In genomic region chr4:142846105-142846728, GRCh38 we compare ENCODE assay signal across 7 cellular contexts. TPM values are rescaled to one million over a fixed set of nuclear protein-coding genes. Genes with fewer than 3 reads are reported as not detected.
DNase-seq lines count a peak whose midpoint lies in the region; ATAC-seq and TF ChIP-seq lines count a peak whose summit lies in the region.

Gene INPP4B, minus strand, starts transcription at chr4:142846301.

- peak within 1 kb of the TSS; percentile 48 for H3K4me3 ChIP-seq in MG63
- H3K4me3 ChIP-seq in lung = peak within 1 kb of the TSS; percentile 61

- H3K27me3 Mint-ChIP-seq in activated CD8-positive, alpha-beta T cell treated with anti-CD3 and anti-CD28 coated beads for 36 hours = peaks cover 28% of the 10 kb centered on the region

- H3K36me3 Mint-ChIP-seq in activated CD8-positive, alpha-beta T cell treated with anti-CD3 and anti-CD28 coated beads for 36 hours (ENCODE audit: low read depth) = no peaks in the 10 kb centered on the region

- peaks cover 0 to 8% of the 10 kb centered on the region in 2 donors for H3K4me1 ChIP-seq in lung (ENCODE audit: control insufficient read depth in 2 of 2, insufficient read depth in 2 of 2, low read length in 2 of 2)

- H3K27me3 ChIP-seq in MG63 (no peaks in the 10 kb centered on the region; the same call in 1 of the 2 replicates), lung (ENCODE audit: control insufficient read depth, insufficient read depth) (no peaks in the 10 kb centered on the region)

- no peak within 1 kb of the TSS for H3K27ac Mint-ChIP-seq in activated CD8-positive, alpha-beta T cell treated with anti-CD3 and anti-CD28 coated beads for 36 hours

- intact Hi-C loops in activated CD8-positive, alpha-beta T cell treated with anti-CD3 and anti-CD28 coated beads for 36 hours (cut with micrococcal nuclease) = loop anchor here (2.0 to 10.0 kb wide), 4 partner anchors 121 to 719 kb away; no protein-coding TSS in a partner anchor

- POLR2A ChIA-PET in activated CD8-positive, alpha-beta T cell treated with anti-CD3 and anti-CD28 coated beads for 36 hours (lab: Charles Lee) = interaction anchor here (0.5 to 0.7 kb wide), 2 partner anchors 291 to 643 kb away, joined by 3 to 4 read pairs; no protein-coding TSS in a partner anchor

- no peak for TF ChIP-seq CTCF in activated CD8-positive, alpha-beta T cell treated with anti-CD3 and anti-CD28 coated beads for 36 hours (IDR thresholded peaks at IDR 0.05)
- TF ChIP-seq CTCF in lung (IDR thresholded peaks at IDR 0.05; ENCODE audit: control extremely low read depth, extremely low read depth) = no peak

- WGBS in lung, 2 donors = 1% methylated on average over 51 to 56 of the region's 56 CpGs

- DNase-seq in MG63 (peak; percentile 47), lung (ENCODE audit: low spot score) (no peak)
- peak; percentile 58 for DNase-seq in activated CD8-positive, alpha-beta T cell treated with anti-CD3 and anti-CD28 coated beads for 36 hours
- DNase-seq in effector CD4-positive, alpha-beta T cell = peak; percentile 9
- DNase-seq in stimulated activated CD4-positive, alpha-beta T cell treated with anti-CD3 and anti-CD28 coated beads, Interleukin-4, amount 100 ng/mL, for 4 hours = peak; percentile 54 to 63

- H3K36me3 ChIP-seq in MG63 = no peaks in the 10 kb centered on the region
- H3K36me3 ChIP-seq in lung (ENCODE audit: control insufficient read depth in 2 of 2, insufficient read depth in 2 of 2, low read length in 2 of 2) = no peaks in the 10 kb centered on the region

- CTCF ChIA-PET in activated CD8-positive, alpha-beta T cell treated with anti-CD3 and anti-CD28 coated beads for 36 hours (lab: Charles Lee) = interaction anchor here (1.0 to 1.6 kb wide), 6 partner anchors 11 to 563 kb away, joined by 3 to 4 read pairs (median 4); no protein-coding TSS in a partner anchor

- H3K9me3 Mint-ChIP-seq in activated CD8-positive, alpha-beta T cell treated with anti-CD3 and anti-CD28 coated beads for 36 hours = no peaks in the 10 kb centered on the region

- ATAC-seq in GM19035 (IDR thresholded peaks at IDR 0.05; ENCODE audit: unreplicated experiment) (peak; percentile 40), lung (ENCODE audit: insufficient read depth, low FRiP score) (peak; percentile 69), GM21526 (IDR thresholded peaks at IDR 0.05; ENCODE audit: low FRiP score, unreplicated experiment) (no peak)
- ATAC-seq in activated CD8-positive, alpha-beta T cell treated with anti-CD3 and anti-CD28 coated beads for 36 hours = peak; percentile 65

- H3K27ac ChIP-seq in lung (ENCODE audit: low read depth in 1 of 2, low read length in 1 of 2) = peak within 1 kb of the TSS; percentile 67 to 89

- H3K4me1 Mint-ChIP-seq in activated CD8-positive, alpha-beta T cell treated with anti-CD3 and anti-CD28 coated beads for 36 hours (ENCODE audit: low read depth) = peaks cover 5% of the 10 kb centered on the region

- H3K9me3 ChIP-seq in MG63 = no peaks in the 10 kb centered on the region
- H3K9me3 ChIP-seq in lung (ENCODE audit: control insufficient read depth in 2 of 2, insufficient read depth in 1 of 2, low read length in 1 of 2) = no peaks in the 10 kb centered on the region

- H3K4me3 Mint-ChIP-seq in activated CD8-positive, alpha-beta T cell treated with anti-CD3 and anti-CD28 coated beads for 36 hours = peak within 1 kb of the TSS; percentile 83

RNA-seq across cellular contexts. Expression of gene INPP4B, which starts in this region (rescaled TPM):
- 4.0 and 8.8 TPM in 2 replicates for total RNA-seq in MG63 (2014; rRNA removed; shearing (Covaris generic); ENCODE audit: low replicate concordance)
- 10 to 100 TPM; 46.1 to 46.9 TPM for total RNA-seq in activated CD8-positive, alpha-beta T cell treated with anti-CD3 and anti-CD28 coated beads for 36 hours
- 10 to 100 TPM in 1 of 2 donors, 1 to 10 TPM in 1; 8.1 to 32.6 TPM for total RNA-seq in lung
- polyA plus RNA-seq in lung = 1 to 10 TPM; 2.4 to 3.1 TPM
